ENCODE assay signal across 8 cellular contexts in genomic region chr2:65227471-65228248, GRCh38. TPM values are rescaled to one million over a fixed set of nuclear protein-coding genes. Genes with fewer than 3 reads are reported as not detected.
DNase-seq lines count a peak whose midpoint lies in the region; ATAC-seq and TF ChIP-seq lines count a peak whose summit lies in the region.

Gene ACTR2 (plus strand): TSS chr2:65227831. CDS start chr2:65227910, 79 bp downstream.

- no peaks in the 10 kb centered on the region for H3K9me3 ChIP-seq in Panc1 (ENCODE audit: control insufficient read depth, insufficient read depth, low read depth, low read length)
- no peaks in the 10 kb centered on the region for H3K9me3 ChIP-seq in esophagus (ENCODE audit: control insufficient read depth in 2 of 2, insufficient read depth in 1 of 2, low read depth in 1 of 2, low read length in 1 of 2)
- no peaks in the 10 kb centered on the region for H3K9me3 ChIP-seq in muscle layer of colon (ENCODE audit: low read length)

- intact Hi-C loops in Panc1 (cut with micrococcal nuclease; ENCODE audit: unreplicated experiment): no loop called here

- TSS peak; percentile 85 for BruUV-seq in Panc1 (replicated peaks; lab: Mats Ljungman, UMichigan)

- H3K36me3 ChIP-seq in Panc1 (ENCODE audit: control insufficient read depth, insufficient read depth, low read length) (peaks cover 3% of the 10 kb centered on the region; the same call in 1 of the 2 replicates), esophagus (ENCODE audit: control insufficient read depth in 2 of 2, insufficient read depth in 2 of 2, low read length in 1 of 2) (no peaks in the 10 kb centered on the region), muscle layer of colon (ENCODE audit: insufficient read depth, low read length) (no peaks in the 10 kb centered on the region)

- H3K27ac ChIP-seq in Panc1 (ENCODE audit: low read length) (peak within 1 kb of the TSS; percentile 97), esophagus (ENCODE audit: low read depth in 2 of 2, low read length in 1 of 2) (peak within 1 kb of the TSS; percentile 99), muscle layer of colon (ENCODE audit: low read depth, low read length) (peak within 1 kb of the TSS; percentile 94)

- H3K4me3 Mint-ChIP-seq in activated T-cell treated with anti-CD3 and anti-CD28 coated beads, Interleukin-2, amount 50 U/mL, for 4 hours: peak within 1 kb of the TSS; percentile 92

- peak within 1 kb of the TSS; percentile 96 for H3K9ac ChIP-seq in muscle layer of colon (ENCODE audit: low read length)

- peaks cover 36% of the 10 kb centered on the region for H3K4me1 Mint-ChIP-seq in activated T-cell treated with anti-CD3 and anti-CD28 coated beads, Interleukin-2, amount 50 U/mL, for 4 hours (ENCODE audit: low read depth)

- in situ Hi-C loops in Panc1 (cut with HindIII; ENCODE audit: low pct_unique_long_range_greater_than_20kb, low sequenced_read_pairs): no loop called here

- no peak for TF ChIP-seq CTCF in Panc1 (IDR thresholded peaks at IDR 0.05)

- peaks cover 32% of the 10 kb centered on the region for H3K4me1 ChIP-seq in Panc1 (ENCODE audit: control insufficient read depth, insufficient read depth, low read length)
- no peaks in the 10 kb centered on the region for H3K4me1 ChIP-seq in esophagus (ENCODE audit: control insufficient read depth in 2 of 2, insufficient read depth in 2 of 2, low read length in 1 of 2)
- peaks cover 35% of the 10 kb centered on the region for H3K4me1 ChIP-seq in muscle layer of colon (ENCODE audit: insufficient read depth, low read length)

- POLR2A ChIA-PET in Panc1 (lab: Charles Lee): interaction anchor here (0.5 to 1.3 kb wide), 20 partner anchors 9 to 1189 kb away, joined by 3 to 13 read pairs (median 7); partner anchors contain the start of gene RAB1A

- H3K4me3 ChIP-seq in Panc1 (ENCODE audit: low read depth in 2 of 2, low read length in 2 of 2): peak within 1 kb of the TSS; percentile 84 to 94
- H3K4me3 ChIP-seq in esophagus (ENCODE audit: low read depth in 1 of 2, low read length in 2 of 2): peak within 1 kb of the TSS; percentile 92 to 93
- peak within 1 kb of the TSS; percentile 91 to 97 for H3K4me3 ChIP-seq in muscle layer of colon (ENCODE audit: low read depth in 1 of 2, low read length in 2 of 2)

- CTCF ChIA-PET in Panc1 (lab: Charles Lee): interaction anchor here (0.6 to 0.8 kb wide), 4 partner anchors 43 to 122 kb away, joined by 4 to 9 read pairs (median 6); partner anchors contain the start of gene RAB1A

- H3K27me3 ChIP-seq in Panc1 (ENCODE audit: control insufficient read depth, insufficient read depth, low read length) (no peaks in the 10 kb centered on the region), esophagus (ENCODE audit: control insufficient read depth in 1 of 2, insufficient read depth in 2 of 2, low read length in 2 of 2) (no peaks in the 10 kb centered on the region), muscle layer of colon (ENCODE audit: control insufficient read depth in 1 of 2, insufficient read depth in 2 of 2, low read length in 2 of 2) (no peaks in the 10 kb centered on the region)

- no peaks in the 10 kb centered on the region for H3K9me3 Mint-ChIP-seq in activated T-cell treated with anti-CD3 and anti-CD28 coated beads, Interleukin-2, amount 50 U/mL, for 4 hours

- WGBS in esophagus, 2 donors: 0% methylated on average over 76 to 79 of the region's 79 CpGs

- peak; percentile 98 for DNase-seq in DMS53 (lab: John Stamatoyannopoulos, UW)
- DNase-seq in KG1 (lab: John Stamatoyannopoulos, UW): peak; percentile 88
- peak; percentile 83 for DNase-seq in Panc1 (ENCODE audit: low read depth, low spot score)
- DNase-seq in activated T-cell treated with anti-CD3 and anti-CD28 coated beads, Interleukin-2, amount 50 U/mL, for 4 hours: peak; percentile 89
- peak; percentile 90 for DNase-seq in stimulated activated CD8-positive, alpha-beta memory T cell treated with anti-CD3 and anti-CD28 coated beads, Interleukin-7, amount 100 ng/mL, for 24 hours (ENCODE audit: low read depth)

- peaks cover 9% of the 10 kb centered on the region for H3K36me3 Mint-ChIP-seq in activated T-cell treated with anti-CD3 and anti-CD28 coated beads, Interleukin-2, amount 50 U/mL, for 4 hours (ENCODE audit: insufficient read depth)

- H3K27me3 Mint-ChIP-seq in activated T-cell treated with anti-CD3 and anti-CD28 coated beads, Interleukin-2, amount 50 U/mL, for 4 hours (ENCODE audit: low read depth): no peaks in the 10 kb centered on the region

- ATAC-seq in GM21723 (IDR thresholded peaks at IDR 0.05; ENCODE audit: unreplicated experiment): peak; percentile 89
- ATAC-seq in Panc1: peak; percentile 97
- ATAC-seq in activated T-cell treated with anti-CD3 and anti-CD28 coated beads, Interleukin-2, amount 50 U/mL, for 4 hours: peak; percentile 98

RNA-seq across cellular contexts. Expression of gene ACTR2, which starts in this region (rescaled TPM):
- 347 TPM for total RNA-seq in Panc1 (2021; ENCODE audit: unreplicated experiment)
- 283 TPM for polyA plus RNA-seq in Panc1 (2012; ENCODE audit: insufficient read length)
- 100 to 1,000 TPM; 238 to 263 (median 250) TPM for total RNA-seq in activated T-cell treated with anti-CD3 and anti-CD28 coated beads, Interleukin-2, amount 50 U/mL, for 4 hours
- 10 to 100 TPM; 58.4 to 73.8 TPM for polyA plus RNA-seq in esophagus

Comparison
In these comparisons a context has a peak if more than half of its experiments do, and no peak if none do; other contexts are left out.
1. Peak in every context shown above with its lines: DNase-seq, ATAC-seq, H3K4me3 ChIP-seq and H3K27ac ChIP-seq.